26 cellular contexts compared by ENCODE assay signal in genomic region chr14:24325131-24325530, GRCh38. TPM values are rescaled to one million over a fixed set of nuclear protein-coding genes. Genes with fewer than 3 reads are reported as not detected.
"Had no signal": no experiment of that assay in that cellular context is flagged by ENCODE, and none has a peak within 500 bp of the region (broad histone marks: within the 10 kb centered on the region; RNA-seq: fewer than 3 reads in every experiment).

No MANE protein-coding gene starts in this region.

- H3K4me3 Mint-ChIP-seq: activated CD4-positive, alpha-beta memory T cell treated with anti-CD3 and anti-CD28 coated beads for 36 hours; activated CD4-positive, alpha-beta T cell treated with anti-CD3 and anti-CD28 coated beads, Interleukin-2, amount 10 ng/mL, durations not matched to agents 7 days and 5 days; activated naive CD4-positive, alpha-beta T cell treated with anti-CD3 and anti-CD28 coated beads for 36 hours; activated naive CD8-positive, alpha-beta T cell; activated T-cell treated with anti-CD3 and anti-CD28 coated beads, Interleukin-2, amount 50 U/mL, for 4 hours; WTC11 had no signal

- ATAC-seq: activated T-cell treated with anti-CD3 and anti-CD28 coated beads, Interleukin-2, amount 50 U/mL, for 4 hours; WTC11 had no signal

- H3K27me3 ChIP-seq: brain microvascular endothelial cell had no signal

- H3K27ac Mint-ChIP-seq: activated CD4-positive, alpha-beta memory T cell treated with anti-CD3 and anti-CD28 coated beads for 36 hours; activated CD4-positive, alpha-beta T cell treated with anti-CD3 and anti-CD28 coated beads, Interleukin-2, amount 10 ng/mL, durations not matched to agents 7 days and 5 days; activated naive CD4-positive, alpha-beta T cell treated with anti-CD3 and anti-CD28 coated beads for 36 hours; activated naive CD8-positive, alpha-beta T cell; WTC11 had no signal

- DNase-seq: activated CD4-positive, alpha-beta memory T cell treated with anti-CD3 and anti-CD28 coated beads for 36 hours; activated CD4-positive, alpha-beta T cell treated with anti-CD3 and anti-CD28 coated beads, Interleukin-2, amount 10 ng/mL, durations not matched to agents 7 days and 5 days; activated CD8-positive, alpha-beta memory T cell treated with anti-CD3 and anti-CD28 coated beads for 24 hours; activated gamma-delta T cell; activated naive CD4-positive, alpha-beta T cell treated with anti-CD3 and anti-CD28 coated beads for 36 hours; activated T-cell treated with anti-CD3 and anti-CD28 coated beads, Interleukin-2, amount 50 U/mL, for 4 hours; amygdala; brain microvascular endothelial cell; cerebellar nuclear complex; KG1; NCI-H1048; NCI-H146; NCI-H187 treated with DMSO at 0.1 percent for 48 hours; NCI-H2081 treated with DMSO at 0.1 percent for 48 hours; NCI-H446; NCI-H524; PC-9; SHP77 treated with DMSO at 0.1 percent for 48 hours; T-helper 2 cell; T1000 had no signal

- H3K36me3 Mint-ChIP-seq: activated CD4-positive, alpha-beta memory T cell treated with anti-CD3 and anti-CD28 coated beads for 36 hours; activated naive CD8-positive, alpha-beta T cell; WTC11 had no signal

- H3K4me1 Mint-ChIP-seq: WTC11 had no signal

- H3K4me2 ChIP-seq: PC-9 had no signal

- FAIRE-seq: TTC549 had no signal

- H3K9me3 Mint-ChIP-seq: activated CD4-positive, alpha-beta memory T cell treated with anti-CD3 and anti-CD28 coated beads for 36 hours; activated CD4-positive, alpha-beta T cell treated with anti-CD3 and anti-CD28 coated beads, Interleukin-2, amount 10 ng/mL, durations not matched to agents 7 days and 5 days; activated naive CD4-positive, alpha-beta T cell treated with anti-CD3 and anti-CD28 coated beads for 36 hours; activated T-cell treated with anti-CD3 and anti-CD28 coated beads, Interleukin-2, amount 50 U/mL, for 4 hours; WTC11 had no signal

- H3K36me3 ChIP-seq: brain microvascular endothelial cell had no signal

- H3K27ac ChIP-seq: brain microvascular endothelial cell, PC-9 had no signal

- H3K4me3 ChIP-seq: PC-9 had no signal

- H2AFZ ChIP-seq: PC-9 had no signal

- H3K27me3 Mint-ChIP-seq: activated CD4-positive, alpha-beta memory T cell treated with anti-CD3 and anti-CD28 coated beads for 36 hours had no signal

RNA-seq across cellular contexts. Expression of gene ADCY4, which starts 9.7 kb away (rescaled TPM):
- total RNA-seq: M059J, SK-MEL-5 had no signal

RNA-seq across cellular contexts. Expression of gene RIPK3, which starts 14.7 kb away (rescaled TPM):
- total RNA-seq: LHCN-M2, M059J, SK-MEL-5 had no signal

RNA-seq across cellular contexts. Expression of gene CIDEB, which starts 17.4 kb away (rescaled TPM):
- total RNA-seq: M059J, PC-9 had no signal
